Comparison of ENCODE assay signal across 30 cellular contexts in genomic region chr14:61395115-61395725, GRCh38.
DNase-seq lines count a peak whose midpoint lies in the region; ATAC-seq lines count a peak whose summit lies in the region.
"Had no signal": no experiment of that assay in that cellular context is flagged by ENCODE, and none has a peak within 500 bp of the region (broad histone marks: within the 10 kb centered on the region; RNA-seq: fewer than 3 reads in every experiment).

No MANE protein-coding gene starts in this region.

- no peaks in the 10 kb centered on the region for H3K27me3 ChIP-seq in MG63
- H3K27me3 ChIP-seq: cardiac muscle cell, neural progenitor cell had no signal

- ATAC-seq in Right ventricle myocardium inferior (peak; percentile 23), T-cell (replicated peaks in 1 of 4) (peak; percentile 20 to 58 (median 46))
- no peak for ATAC-seq in effector memory CD8-positive, alpha-beta T cell (replicated peaks)
- ATAC-seq: HCT116, left lobe of liver, Panc1, right cardiac atrium had no signal

- H3K4me3 Mint-ChIP-seq in T-cell (peak overlapping the region in 1 of 3 donors; percentile 71), immature natural killer cell (peak overlapping the region; percentile 45 to 60 (median 53))
- peak overlapping the region in 1 of 2 donors; percentile 53 for H3K4me3 Mint-ChIP-seq in effector memory CD8-positive, alpha-beta T cell
- H3K4me3 Mint-ChIP-seq: neural progenitor cell had no signal

- H3K4me1 Mint-ChIP-seq in T-cell (peaks cover 0 to 61% (median 41%) of the 10 kb centered on the region in 3 donors), immature natural killer cell (no peaks in the 10 kb centered on the region)
- H3K4me1 Mint-ChIP-seq in effector memory CD8-positive, alpha-beta T cell (ENCODE audit: low read depth in 2 of 2): peaks cover 77 to 79% of the 10 kb centered on the region in 2 donors

- CTCF ChIA-PET in T-cell (lab: Charles Lee): interaction anchor here (0.5 to 1.5 kb wide), 5 partner anchors 11 to 510 kb away, joined by 3 to 7 read pairs (median 3); partner anchors contain the start of gene PRKCH (in 1 of the 2)

- intact Hi-C loops in Right ventricle myocardium inferior (cut with DNase I): no loop called here
- intact Hi-C loops in cardiac septum (cut with DNase I): no loop called here

- no peaks in the 10 kb centered on the region for H3K9me3 Mint-ChIP-seq in T-cell
- no peaks in the 10 kb centered on the region for H3K9me3 Mint-ChIP-seq in immature natural killer cell
- no peaks in the 10 kb centered on the region for H3K9me3 Mint-ChIP-seq in effector memory CD8-positive, alpha-beta T cell
- H3K9me3 Mint-ChIP-seq: neural progenitor cell had no signal

- H3K9me3 ChIP-seq in MG63: no peaks in the 10 kb centered on the region
- H3K9me3 ChIP-seq: BE2C, thoracic aorta had no signal

- H3K27ac Mint-ChIP-seq in T-cell: peak overlapping the region; percentile 84 to 95
- peak overlapping the region in 4 of 6 donors; percentile 82 to 94 (median 88) for H3K27ac Mint-ChIP-seq in immature natural killer cell
- H3K27ac Mint-ChIP-seq in effector memory CD8-positive, alpha-beta T cell: peak overlapping the region in 1 of 2 donors; percentile 27
- H3K27ac Mint-ChIP-seq: neural progenitor cell had no signal

- no peaks in the 10 kb centered on the region for H3K27me3 Mint-ChIP-seq in T-cell
- peaks cover 1 to 36% (median 10%) of the 10 kb centered on the region in 3 donors for H3K27me3 Mint-ChIP-seq in immature natural killer cell (ENCODE audit: low read depth in 3 of 3)
- no peaks in the 10 kb centered on the region for H3K27me3 Mint-ChIP-seq in effector memory CD8-positive, alpha-beta T cell

- H3K36me3 Mint-ChIP-seq in T-cell (peaks cover 32% of the 10 kb centered on the region), immature natural killer cell (peaks cover 0 to 22% (median 19%) of the 10 kb centered on the region in 3 donors)
- H3K36me3 Mint-ChIP-seq in effector memory CD8-positive, alpha-beta T cell (ENCODE audit: insufficient read depth): peaks cover 73% of the 10 kb centered on the region
- H3K36me3 Mint-ChIP-seq: neural progenitor cell had no signal

- H3K4me3 ChIP-seq in MG63: no peak overlapping the region
- H3K4me3 ChIP-seq: cardiac muscle cell, coronary artery, neural progenitor cell, smooth muscle cell, thoracic aorta had no signal

- POLR2A ChIA-PET in T-cell (lab: Charles Lee): interaction anchor here (0.6 to 1.5 kb wide), 11 partner anchors 12 to 494 kb away, joined by 3 to 11 read pairs (median 5); no protein-coding TSS in a partner anchor

- DNase-seq in Right ventricle myocardium inferior (ENCODE audit: missing footprints) (no peak), cardiac septum (ENCODE audit: low spot score) (no peak), T-cell (peak in 18 of 34 experiments; percentile 16 to 55 (median 34)), immature natural killer cell (no peak), NCI-H82 treated with DMSO at 0.1 percent for 48 hours (lab: John Stamatoyannopoulos, UW; ENCODE audit: unreplicated experiment) (no peak), MG63 (no peak)
- DNase-seq in effector memory CD8-positive, alpha-beta T cell: no peak
- DNase-seq: ACHN; activated CD4-positive, alpha-beta T cell treated with anti-CD3 and anti-CD28 coated beads for 1 hour; activated naive CD4-positive, alpha-beta T cell treated with anti-CD3 and anti-CD28 coated beads, Interleukin-2, amount 50 U/mL, for 16 hours; BE2C; DMS79 treated with DMSO at 0.1 percent for 48 hours; effector CD8-positive, alpha-beta T cell; GF-D8; IMR-90; NCI-H1092; NCI-H1694 treated with DMSO at 0.1 percent for 48 hours; NCI-H446; NCI-H748 treated with DMSO at 0.1 percent for 48 hours; right cardiac atrium; SHP77 treated with DMSO at 0.1 percent for 48 hours; stimulated activated naive CD4-positive, alpha-beta T cell treated with Interleukin-2 at 50 U/mL for 16 hours had no signal

- H3K36me3 ChIP-seq in MG63: no peaks in the 10 kb centered on the region
- H3K36me3 ChIP-seq: BE2C, cardiac muscle cell, neural progenitor cell, thoracic aorta had no signal

Comparison
In these comparisons a context has a peak if more than half of its experiments do, and no peak if none do; other contexts are left out.
1. DNase-seq: peak in T-cell (18 of 34); none in Right ventricle myocardium inferior (single experiment), cardiac septum (single experiment), immature natural killer cell (0 of 3), NCI-H82 treated with DMSO at 0.1 percent for 48 hours (single experiment), effector memory CD8-positive, alpha-beta T cell (0 of 3) and MG63 (single experiment).